ENCODE assay signal across 18 cellular contexts in the genomic region with DNA sequence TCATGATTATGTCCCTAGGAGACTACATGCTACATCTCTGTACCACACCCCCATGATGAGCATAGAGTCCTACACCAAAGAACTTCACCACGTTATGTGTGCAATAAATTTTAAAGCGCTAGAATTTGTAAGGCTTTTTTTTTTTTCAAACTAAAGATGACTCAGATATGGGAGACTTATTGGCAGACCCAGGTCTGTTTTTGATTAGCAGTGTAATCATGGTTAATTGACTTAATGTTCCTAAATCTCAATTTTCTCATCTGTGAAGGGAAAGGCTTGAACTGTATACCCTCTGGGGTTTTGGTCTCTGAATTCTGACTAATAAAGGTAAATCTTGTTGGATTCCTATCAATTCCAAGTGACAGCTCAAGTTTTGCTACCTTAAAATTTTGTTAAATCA.
DNase-seq lines count a peak whose midpoint lies in the region; ATAC-seq and TF ChIP-seq lines count a peak whose summit lies in the region.
"Had no signal": no experiment of that assay in that cellular context is flagged by ENCODE, and none has a peak within 500 bp of the region (broad histone marks: within the 10 kb centered on the region; RNA-seq: fewer than 3 reads in every experiment).

No MANE protein-coding gene starts in this region.

- ATAC-seq in SK-N-SH treated with all-trans-retinoic acid at 6 μM for 48 hours (peak; percentile 56), GM21786 (IDR thresholded peaks at IDR 0.05; ENCODE audit: unreplicated experiment) (no peak), HG03108 (IDR thresholded peaks at IDR 0.05; ENCODE audit: unreplicated experiment) (no peak), GM19328 (IDR thresholded peaks at IDR 0.05; ENCODE audit: unreplicated experiment) (no peak)
- ATAC-seq: CD8-positive, alpha-beta T cell; HCT116; K562 had no signal

- peak; percentile 11 for DNase-seq in AG09319 (ENCODE audit: extremely low read depth, low read depth)
- DNase-seq in GM03348 (ENCODE audit: low spot score) = peak; percentile 18
- peak; percentile 49 for DNase-seq in fibroblast of peridontal ligament (ENCODE audit: extremely low read depth)
- DNase-seq in NCI-H345 (lab: John Stamatoyannopoulos, UW) = no peak
- DNase-seq: 8988T; AML-193; Calu3; CD8-positive, alpha-beta T cell; DND-41; GOT3; H7; HFFc6 had no signal

- no peak for TF ChIP-seq CTCF in AG09319 (IDR thresholded peaks at IDR 0.05; ENCODE audit: low read depth, low read length)

TF ChIP-seq in SK-N-SH treated with all-trans-retinoic acid at 6 μM for 48 hours, 23 proteins besides CTCF, POLR2A, EP300 and RAD21:
- TF ChIP-seq, protein P1, sequence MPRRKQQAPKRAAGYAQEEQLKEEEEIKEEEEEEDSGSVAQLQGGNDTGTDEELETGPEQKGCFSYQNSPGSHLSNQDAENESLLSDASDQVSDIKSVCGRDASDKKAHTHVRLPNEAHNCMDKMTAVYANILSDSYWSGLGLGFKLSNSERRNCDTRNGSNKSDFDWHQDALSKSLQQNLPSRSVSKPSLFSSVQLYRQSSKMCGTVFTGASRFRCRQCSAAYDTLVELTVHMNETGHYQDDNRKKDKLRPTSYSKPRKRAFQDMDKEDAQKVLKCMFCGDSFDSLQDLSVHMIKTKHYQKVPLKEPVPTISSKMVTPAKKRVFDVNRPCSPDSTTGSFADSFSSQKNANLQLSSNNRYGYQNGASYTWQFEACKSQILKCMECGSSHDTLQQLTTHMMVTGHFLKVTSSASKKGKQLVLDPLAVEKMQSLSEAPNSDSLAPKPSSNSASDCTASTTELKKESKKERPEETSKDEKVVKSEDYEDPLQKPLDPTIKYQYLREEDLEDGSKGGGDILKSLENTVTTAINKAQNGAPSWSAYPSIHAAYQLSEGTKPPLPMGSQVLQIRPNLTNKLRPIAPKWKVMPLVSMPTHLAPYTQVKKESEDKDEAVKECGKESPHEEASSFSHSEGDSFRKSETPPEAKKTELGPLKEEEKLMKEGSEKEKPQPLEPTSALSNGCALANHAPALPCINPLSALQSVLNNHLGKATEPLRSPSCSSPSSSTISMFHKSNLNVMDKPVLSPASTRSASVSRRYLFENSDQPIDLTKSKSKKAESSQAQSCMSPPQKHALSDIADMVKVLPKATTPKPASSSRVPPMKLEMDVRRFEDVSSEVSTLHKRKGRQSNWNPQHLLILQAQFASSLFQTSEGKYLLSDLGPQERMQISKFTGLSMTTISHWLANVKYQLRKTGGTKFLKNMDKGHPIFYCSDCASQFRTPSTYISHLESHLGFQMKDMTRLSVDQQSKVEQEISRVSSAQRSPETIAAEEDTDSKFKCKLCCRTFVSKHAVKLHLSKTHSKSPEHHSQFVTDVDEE (CRISPR knock-in tag; IDR thresholded peaks at IDR 0.05) = peak; percentile 95
- no peak for TF ChIP-seq ZNF70 (CRISPR knock-in tag; IDR thresholded peaks at IDR 0.05)
- peak; percentile 76 for TF ChIP-seq PATZ1 (CRISPR knock-in tag; IDR thresholded peaks at IDR 0.05; ENCODE audit: borderline replicate concordance)
- TF ChIP-seq GLIS3 (CRISPR knock-in tag; IDR thresholded peaks at IDR 0.05) = peak; percentile 90; the same call in 1 of the 2 replicates
- 0 out of 2 replicates have a peak, but pooled peaks have one; percentile 31 for TF ChIP-seq ZNF8 (CRISPR knock-in tag; IDR thresholded peaks at IDR 0.05)
- TF ChIP-seq, protein P2, sequence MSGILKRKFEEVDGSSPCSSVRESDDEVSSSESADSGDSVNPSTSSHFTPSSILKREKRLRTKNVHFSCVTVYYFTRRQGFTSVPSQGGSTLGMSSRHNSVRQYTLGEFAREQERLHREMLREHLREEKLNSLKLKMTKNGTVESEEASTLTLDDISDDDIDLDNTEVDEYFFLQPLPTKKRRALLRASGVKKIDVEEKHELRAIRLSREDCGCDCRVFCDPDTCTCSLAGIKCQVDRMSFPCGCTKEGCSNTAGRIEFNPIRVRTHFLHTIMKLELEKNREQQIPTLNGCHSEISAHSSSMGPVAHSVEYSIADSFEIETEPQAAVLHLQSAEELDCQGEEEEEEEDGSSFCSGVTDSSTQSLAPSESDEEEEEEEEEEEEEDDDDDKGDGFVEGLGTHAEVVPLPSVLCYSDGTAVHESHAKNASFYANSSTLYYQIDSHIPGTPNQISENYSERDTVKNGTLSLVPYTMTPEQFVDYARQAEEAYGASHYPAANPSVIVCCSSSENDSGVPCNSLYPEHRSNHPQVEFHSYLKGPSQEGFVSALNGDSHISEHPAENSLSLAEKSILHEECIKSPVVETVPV (CRISPR knock-in tag; IDR thresholded peaks at IDR 0.05) = peak; percentile 70; the same call in 1 of the 2 replicates
- 0 out of 2 replicates have a peak, but pooled peaks have one; percentile 35 for TF ChIP-seq CREB5 (CRISPR knock-in tag; IDR thresholded peaks at IDR 0.05; ENCODE audit: low read depth)
- peak; percentile 86 for TF ChIP-seq ISL1 (CRISPR knock-in tag; IDR thresholded peaks at IDR 0.05)
- TF ChIP-seq ZFP30 (CRISPR knock-in tag; IDR thresholded peaks at IDR 0.05) = no peak
- TF ChIP-seq TCF4 (CRISPR knock-in tag; IDR thresholded peaks at IDR 0.05; ENCODE audit: borderline replicate concordance) = peak; percentile 97
- TF ChIP-seq CSDC2 (CRISPR knock-in tag; IDR thresholded peaks at IDR 0.05) = no peak
